In the genomic region with DNA sequence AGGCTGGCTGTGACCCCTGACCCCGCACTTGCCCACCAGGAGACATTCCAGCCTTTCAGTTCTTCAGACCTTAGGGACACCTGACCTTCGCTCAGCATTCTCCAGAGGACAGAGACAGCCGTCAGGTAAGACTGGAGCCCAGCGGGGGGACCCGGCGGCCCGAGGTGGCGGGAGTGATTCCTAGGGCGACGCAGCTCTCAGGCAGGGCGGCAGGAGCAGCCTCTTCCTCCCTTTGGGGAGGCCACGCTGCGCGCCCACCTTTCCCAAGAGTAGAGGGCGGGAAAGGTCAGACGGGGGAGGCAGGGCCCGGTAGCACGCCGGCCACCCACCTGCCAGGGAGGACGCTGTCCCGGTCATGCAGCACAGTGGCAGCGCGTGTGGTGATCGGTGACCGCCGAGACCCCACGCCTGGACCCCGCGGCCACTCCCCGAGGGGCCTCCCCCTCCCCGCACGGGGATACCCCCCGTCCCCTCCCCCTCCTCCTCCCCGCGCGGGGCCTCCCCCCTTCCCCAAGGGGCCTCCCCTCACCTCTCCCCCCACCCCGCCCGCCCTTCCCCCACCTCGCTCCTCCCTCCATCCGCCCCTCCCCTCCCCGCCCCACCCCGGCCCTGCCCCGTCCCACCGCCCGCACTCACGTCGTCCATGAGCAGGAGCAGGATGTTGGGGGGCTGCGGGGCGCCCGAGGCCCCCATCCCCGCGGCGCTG, we compare ENCODE assay signal across 8 cellular contexts. TPM values are rescaled to one million over a fixed set of nuclear protein-coding genes. Genes with fewer than 3 reads are reported as not detected.
DNase-seq lines count a peak whose midpoint lies in the region; ATAC-seq and TF ChIP-seq lines count a peak whose summit lies in the region.

No MANE protein-coding gene starts in this region.

- no peak for TF ChIP-seq CTCF in C4-2B (conservative IDR thresholded peaks at IDR 0.05)
- no peak for TF ChIP-seq CTCF in astrocyte of the spinal cord (IDR thresholded peaks at IDR 0.05; ENCODE audit: low read depth, low read length)

- H3K4me1 ChIP-seq in HUES64 (ENCODE audit: insufficient read depth, low read length) (peaks cover 4% of the 10 kb centered on the region; the same call in 1 of the 2 replicates), stomach smooth muscle (ENCODE audit: control insufficient read depth, insufficient read depth, low read length) (peaks cover 35% of the 10 kb centered on the region)

- 0 out of 2 replicates have a peak overlapping the region, but pooled peaks have one; percentile 39 for H3K9ac ChIP-seq in HUES64 (ENCODE audit: low read depth, low read length)
- H3K9ac ChIP-seq in stomach smooth muscle (ENCODE audit: low read length in 2 of 2) = peak overlapping the region; percentile 40 to 60

- in situ Hi-C loops in astrocyte of the spinal cord (cut with HindIII; ENCODE audit: low sequenced_read_pairs) = no loop called here

- H3K27ac ChIP-seq in C4-2B (peak overlapping the region; percentile 86), HUES64 (ENCODE audit: low read depth, low read length) (no peak overlapping the region; the same call in 1 of the 2 replicates), layer of hippocampus (ENCODE audit: low read depth, low read length) (peak overlapping the region; percentile 96), stomach smooth muscle (ENCODE audit: low read length) (peak overlapping the region; percentile 64)

- ATAC-seq in GM21723 (IDR thresholded peaks at IDR 0.05; ENCODE audit: unreplicated experiment) (no peak), HG02610 (IDR thresholded peaks at IDR 0.05; ENCODE audit: unreplicated experiment) (no peak)

- peaks cover 29% of the 10 kb centered on the region for H3K36me3 ChIP-seq in HUES64 (ENCODE audit: insufficient read depth, low read length)
- H3K36me3 ChIP-seq in stomach smooth muscle (ENCODE audit: control insufficient read depth in 2 of 2, insufficient read depth in 2 of 2, low read length in 2 of 2) = peaks cover 19 to 22% of the 10 kb centered on the region in 2 donors

- WGBS in HUES64 = 6% methylated on average over 35 of the region's 53 CpGs

- H3K4me3 ChIP-seq in HUES64 (ENCODE audit: low read length) (peak overlapping the region; percentile 76), astrocyte of the spinal cord (ENCODE audit: low read depth, low read length) (peak overlapping the region; percentile 62), stomach smooth muscle (ENCODE audit: low read length in 2 of 2) (peak overlapping the region; percentile 43 to 96)

- DNase-seq in astrocyte of the spinal cord (ENCODE audit: low read depth, low spot score) (no peak), DMS153 (lab: John Stamatoyannopoulos, UW) (no peak)

- H3K9me3 ChIP-seq in HUES64 (ENCODE audit: insufficient read depth, low read depth, low read length) (no peaks in the 10 kb centered on the region), stomach smooth muscle (ENCODE audit: control insufficient read depth in 2 of 2, low read length in 2 of 2) (no peaks in the 10 kb centered on the region)

- no peaks in the 10 kb centered on the region for H3K27me3 ChIP-seq in HUES64 (ENCODE audit: insufficient read depth, low read length)
- H3K27me3 ChIP-seq in layer of hippocampus (ENCODE audit: control insufficient read depth, insufficient read depth, low read length) = no peaks in the 10 kb centered on the region
- no peaks in the 10 kb centered on the region for H3K27me3 ChIP-seq in stomach smooth muscle (ENCODE audit: control insufficient read depth in 1 of 2, insufficient read depth in 2 of 2, low read length in 2 of 2)

RNA-seq across cellular contexts. Expression of a gene that starts 0.5 kb away (rescaled TPM):
- polyA plus RNA-seq in HUES64 (2013, experiment 1 of 2) = 12.7 TPM
- 11.3 TPM for polyA plus RNA-seq in HUES64 (2013, experiment 2 of 2)

RNA-seq across cellular contexts. Expression of a gene that starts 0.7 kb away (rescaled TPM):
- polyA plus RNA-seq in HUES64 (2013, experiment 1 of 2) = 106 TPM
- polyA plus RNA-seq in HUES64 (2013, experiment 2 of 2) = 92.3 TPM

RNA-seq across cellular contexts. Expression of a gene that starts 10.2 kb away (rescaled TPM):
- not detected for polyA plus RNA-seq in HUES64 (2013, experiment 1 of 2)
- not detected for polyA plus RNA-seq in HUES64 (2013, experiment 2 of 2)

RNA-seq across cellular contexts. Expression of a gene that starts 44.5 kb away (rescaled TPM):
- polyA plus RNA-seq in HUES64 (2013, experiment 1 of 2) = 176 TPM
- polyA plus RNA-seq in HUES64 (2013, experiment 2 of 2) = 175 TPM

RNA-seq across cellular contexts. Expression of a gene that starts 52.7 kb away (rescaled TPM):
- polyA plus RNA-seq in HUES64 (2013, experiment 1 of 2) = 57.1 TPM
- polyA plus RNA-seq in HUES64 (2013, experiment 2 of 2) = 46.1 TPM
